8 cellular contexts compared by ENCODE assay signal in genomic region chr17:81399481-81400153, GRCh38. TPM values are rescaled to one million over a fixed set of nuclear protein-coding genes. Genes with fewer than 3 reads are reported as not detected.
DNase-seq lines count a peak whose midpoint lies in the region; FAIRE-seq and TF ChIP-seq lines count a peak whose summit lies in the region.

No MANE protein-coding gene starts in this region.

- CTCF ChIA-PET in OCI-LY7 (lab: Charles Lee; ENCODE audit: unreplicated experiment): no interaction called here

- peak overlapping the region; percentile 93 for H3K27ac Mint-ChIP-seq in osteocyte (ENCODE audit: unreplicated experiment)

- peaks cover 35% of the 10 kb centered on the region for H3K4me1 ChIP-seq in OCI-LY7 (ENCODE audit: insufficient read depth, low read length, poor library complexity, severe bottlenecking)
- H3K4me1 ChIP-seq in esophagus (ENCODE audit: control insufficient read depth in 2 of 2, insufficient read depth in 2 of 2, low read length in 1 of 2): peaks cover 5 to 13% of the 10 kb centered on the region in 2 donors

- FAIRE-seq in GM12892 (lab: Jason Lieb, UNC): no peak

- H3K36me3 ChIP-seq in OCI-LY7 (ENCODE audit: insufficient read depth, low read length) (no peaks in the 10 kb centered on the region), esophagus (ENCODE audit: control insufficient read depth in 2 of 2, insufficient read depth in 2 of 2, low read length in 1 of 2) (no peaks in the 10 kb centered on the region)

- H3K4me3 ChIP-seq in OCI-LY7 (ENCODE audit: low read depth, low read length, poor library complexity, severe bottlenecking) (peak overlapping the region; percentile 44), esophagus (ENCODE audit: low read depth in 1 of 2, low read length in 2 of 2) (peak overlapping the region; percentile 77 to 79)

- TF ChIP-seq CTCF in OCI-LY7 (conservative IDR thresholded peaks at IDR 0.05; ENCODE audit: low read length) (no peak), osteocyte (IDR thresholded peaks at IDR 0.05) (no peak)

- peaks cover 56% of the 10 kb centered on the region for H3K4me1 Mint-ChIP-seq in osteocyte (ENCODE audit: unreplicated experiment)

- DNase-seq in DMS53 treated with DMSO at 0.1 percent for 48 hours (lab: John Stamatoyannopoulos, UW; ENCODE audit: unreplicated experiment) (peak; percentile 22), OCI-LY7 (ENCODE audit: low spot score) (no peak), osteocyte (ENCODE audit: extremely low spot score, unreplicated experiment) (no peak), globus pallidus (ENCODE audit: low spot score) (no peak), GM12892 (ENCODE audit: insufficient read length) (no peak), hippocampal formation (lab: John Stamatoyannopoulos, UW) (no peak), T-helper 9 cell (no peak)

- H3K27ac ChIP-seq in OCI-LY7 (ENCODE audit: low read depth, low read length, poor library complexity, severe bottlenecking) (no peak overlapping the region), esophagus (ENCODE audit: low read depth in 2 of 2, low read length in 1 of 2) (peak overlapping the region; percentile 88 to 94)

- H4K20me1 ChIP-seq in OCI-LY7 (ENCODE audit: insufficient read depth, low read length): no peaks in the 10 kb centered on the region

- no peaks in the 10 kb centered on the region for H3K79me2 ChIP-seq in OCI-LY7 (ENCODE audit: insufficient read depth, low read depth, low read length)

- no peak for TF ChIP-seq POLR2A in GM12892 (IDR thresholded peaks at IDR 0.05; ENCODE audit: low read depth, low read length)

- no peaks in the 10 kb centered on the region for H3K9me2 ChIP-seq in OCI-LY7 (ENCODE audit: insufficient read depth, low read length)

- intact Hi-C loops in OCI-LY7 (cut with micrococcal nuclease; ENCODE audit: unreplicated experiment): loop anchor here (10.0 kb wide), 2 partner anchors 115 to 195 kb away; partner anchors contain the start of gene ACTG1

- no TSS peak for BruUV-seq in OCI-LY7 (replicated peaks; lab: Mats Ljungman, UMichigan)

- H3K36me3 Mint-ChIP-seq in osteocyte (ENCODE audit: unreplicated experiment): no peaks in the 10 kb centered on the region

- peak overlapping the region; percentile 86 for H3K4me3 Mint-ChIP-seq in osteocyte (ENCODE audit: unreplicated experiment)

- no peaks in the 10 kb centered on the region for H3K27me3 Mint-ChIP-seq in osteocyte (ENCODE audit: unreplicated experiment)

- 0 to 1% methylated on average over 68 to 94 of the region's 95 CpGs for WGBS in esophagus, 2 donors

- no peaks in the 10 kb centered on the region for H3K9me3 Mint-ChIP-seq in osteocyte (ENCODE audit: unreplicated experiment)

- H3K9me3 ChIP-seq in OCI-LY7 (ENCODE audit: low read length) (no peaks in the 10 kb centered on the region), esophagus (ENCODE audit: control insufficient read depth in 2 of 2, insufficient read depth in 1 of 2, low read depth in 1 of 2, low read length in 1 of 2) (no peaks in the 10 kb centered on the region)

- POLR2A ChIA-PET in OCI-LY7 (lab: Charles Lee): interaction anchor here (0.7 kb wide), 1 partner anchor 42 kb away, joined by 5 read pairs; no protein-coding TSS in a partner anchor

- H3K27me3 ChIP-seq in esophagus (ENCODE audit: control insufficient read depth in 1 of 2, insufficient read depth in 2 of 2, low read length in 2 of 2): no peaks in the 10 kb centered on the region

- peak overlapping the region; percentile 46 for H3K4me2 ChIP-seq in OCI-LY7 (ENCODE audit: low read length)

- H2AFZ ChIP-seq in OCI-LY7 (ENCODE audit: low read length): no peak overlapping the region

RNA-seq across cellular contexts. Expression of gene BAHCC1, which starts 4.4 kb away (rescaled TPM):
- 1.4 and 5.2 TPM in 2 replicates for total RNA-seq in OCI-LY7 (2014; rRNA removed; shearing (Covaris generic))
- total RNA-seq in OCI-LY7 (2022): 5.5 and 5.7 TPM in 2 replicates
- polyA plus RNA-seq in esophagus: 1 to 10 TPM; 3.0 to 9.1 TPM
- 55.7 and 57.0 TPM in 2 replicates for total RNA-seq in osteocyte
- polyA plus RNA-seq in GM12892 (2012; ENCODE audit: missing spikeins): not detected
